ENCODE assay signal across 26 cellular contexts in the genomic region with DNA sequence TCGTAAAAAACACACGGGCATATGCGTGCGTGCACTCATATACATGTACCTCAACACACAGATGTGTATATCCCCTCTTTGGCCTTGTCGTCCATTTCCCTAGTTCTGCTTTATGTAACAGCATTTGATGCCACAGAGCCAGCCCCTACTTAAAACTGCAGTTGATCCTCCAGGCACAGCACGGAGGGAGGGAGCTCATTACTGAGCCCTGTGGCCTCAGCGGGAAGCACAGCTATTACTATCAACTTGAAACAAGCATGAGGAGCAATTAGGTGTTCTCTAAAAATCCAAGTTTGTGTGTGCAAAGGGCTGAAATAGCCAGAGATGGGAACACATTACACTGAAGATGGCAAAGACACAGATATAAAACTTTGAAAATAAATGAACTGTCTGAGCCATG.
"Had no signal": no experiment of that assay in that cellular context is flagged by ENCODE, and none has a peak within 500 bp of the region (broad histone marks: within the 10 kb centered on the region; RNA-seq: fewer than 3 reads in every experiment).

No MANE protein-coding gene starts in this region.

- H3K4me1 Mint-ChIP-seq: nephron progenitor cell; stimulated activated memory B cell treated with anti-CD40 and anti-IgM and Interleukin-4, amounts not matched to agents 10 μg/mL and 1 μg/mL and 100 μg/mL, for 72 hours had no signal

- H3K4me3 Mint-ChIP-seq: dendritic cell treated with granulocyte-macrophage colony-stimulating factor and Interleukin-4, amounts not matched to agents 40 ng/mL and 50 ng/mL, for 4 days; naive thymus-derived CD8-positive, alpha-beta T cell; nephron progenitor cell; stimulated activated memory B cell treated with anti-CD40 and anti-IgM and Interleukin-4, amounts not matched to agents 10 μg/mL and 1 μg/mL and 100 μg/mL, for 72 hours; type B pancreatic cell had no signal

- H3K4me3 ChIP-seq: colonic mucosa, esophagus squamous epithelium, heart right ventricle, left lung, pancreas, prostate gland, sigmoid colon, testis, tibial artery had no signal

- H3K36me3 ChIP-seq: colonic mucosa, esophagus squamous epithelium, heart right ventricle, left lung, neutrophil, pancreas, prostate gland, sigmoid colon, tibial artery had no signal

- H3K27ac ChIP-seq: colonic mucosa, esophagus squamous epithelium, heart right ventricle, left lung, neutrophil, pancreas, prostate gland, sigmoid colon, testis, tibial artery had no signal

- H3K27me3 Mint-ChIP-seq: dendritic cell treated with granulocyte-macrophage colony-stimulating factor and Interleukin-4, amounts not matched to agents 40 ng/mL and 50 ng/mL, for 4 days; stimulated activated memory B cell treated with anti-CD40 and anti-IgM and Interleukin-4, amounts not matched to agents 10 μg/mL and 1 μg/mL and 100 μg/mL, for 72 hours had no signal

- H3K27ac Mint-ChIP-seq: dendritic cell treated with granulocyte-macrophage colony-stimulating factor and Interleukin-4, amounts not matched to agents 40 ng/mL and 50 ng/mL, for 4 days; naive thymus-derived CD8-positive, alpha-beta T cell; nephron progenitor cell; stimulated activated memory B cell treated with anti-CD40 and anti-IgM and Interleukin-4, amounts not matched to agents 10 μg/mL and 1 μg/mL and 100 μg/mL, for 72 hours; type B pancreatic cell had no signal

- H3K4me1 ChIP-seq: colonic mucosa, esophagus squamous epithelium, heart right ventricle, left lung, pancreas, prostate gland, sigmoid colon, testis, tibial artery had no signal

- H3K27me3 ChIP-seq: colonic mucosa, neutrophil, pancreas, sigmoid colon, testis had no signal

- DNase-seq: colonic mucosa; effector memory CD4-positive, alpha-beta T cell; erythroblast; esophagus squamous epithelium; foreskin melanocyte; glutamatergic neuron; heart right ventricle; hippocampal formation; left cardiac atrium; left lung; mesenchymal stem cell; naive thymus-derived CD8-positive, alpha-beta T cell; nephron progenitor cell; pancreas; right cardiac atrium; sigmoid colon; stimulated activated CD4-positive, alpha-beta T cell treated with anti-CD3 and anti-CD28 coated beads, Interleukin-4, amount 100 ng/mL, for 4 hours; stimulated activated naive CD8-positive, alpha-beta T cell treated with anti-CD3 and anti-CD28 coated beads, Interleukin-15, Interleukin-2, amounts not matched to agents 100 U/mL and 50 U/mL, for 24 hours; substantia nigra; testis had no signal

- H3K36me3 Mint-ChIP-seq: naive thymus-derived CD8-positive, alpha-beta T cell; stimulated activated memory B cell treated with anti-CD40 and anti-IgM and Interleukin-4, amounts not matched to agents 10 μg/mL and 1 μg/mL and 100 μg/mL, for 72 hours; type B pancreatic cell had no signal

- H3K9me3 Mint-ChIP-seq: dendritic cell treated with granulocyte-macrophage colony-stimulating factor and Interleukin-4, amounts not matched to agents 40 ng/mL and 50 ng/mL, for 4 days; naive thymus-derived CD8-positive, alpha-beta T cell; nephron progenitor cell; type B pancreatic cell had no signal

- H3K9me3 ChIP-seq: colonic mucosa, esophagus squamous epithelium, heart right ventricle, left lung, neutrophil, pancreas, prostate gland, sigmoid colon, testis, tibial artery had no signal
